10 cellular contexts compared by ENCODE assay signal in genomic region chr9:82810902-82811301, GRCh38.
DNase-seq lines count a peak whose midpoint lies in the region; FAIRE-seq and TF ChIP-seq lines count a peak whose summit lies in the region.
"Had no signal": no experiment of that assay in that cellular context is flagged by ENCODE, and none has a peak within 500 bp of the region (broad histone marks: within the 10 kb centered on the region; RNA-seq: fewer than 3 reads in every experiment).

No MANE protein-coding gene starts in this region.

- no peak overlapping the region for H2AFZ ChIP-seq in hepatocyte

- DNase-seq in ACHN (peak; percentile 54), HK-2 (ENCODE audit: unreplicated experiment) (peak; percentile 29), SKM-1 (lab: John Stamatoyannopoulos, UW; ENCODE audit: unreplicated experiment) (peak; percentile 3), hepatocyte (ENCODE audit: low spot score) (peak; percentile 44), NCI-H1105 (lab: John Stamatoyannopoulos, UW) (no peak), AG20443 (ENCODE audit: low spot score) (no peak), GM19239 (ENCODE audit: insufficient read length, low spot score) (no peak), GM13977 (ENCODE audit: low spot score) (no peak)
- DNase-seq: NCI-H526 treated with DMSO at 0.1 percent for 48 hours had no signal

- H3K36me3 ChIP-seq in hepatocyte (replicated peaks; ENCODE audit: insufficient read depth, low read depth): no peaks in the 10 kb centered on the region

- no peaks in the 10 kb centered on the region for H3K79me2 ChIP-seq in hepatocyte

- WGBS in hepatocyte (ENCODE audit: low lambda C conversion rate, missing lambda C conversion rate): 47% methylated on average over 1 of the region's 1 CpG

- peak overlapping the region; percentile 44 for H3K27ac ChIP-seq in hepatocyte

- H3K4me1 ChIP-seq in hepatocyte (ENCODE audit: insufficient read depth): no peaks in the 10 kb centered on the region

- no peaks in the 10 kb centered on the region for H3K9me3 ChIP-seq in hepatocyte (ENCODE audit: low read depth)

- no peak overlapping the region for H3K4me3 ChIP-seq in hepatocyte

- H4K20me1 ChIP-seq in hepatocyte (ENCODE audit: insufficient read depth, poor library complexity, severe bottlenecking): no peaks in the 10 kb centered on the region

- H3K27me3 ChIP-seq in hepatocyte: no peaks in the 10 kb centered on the region

- FAIRE-seq in GM19239 (lab: Jason Lieb, UNC): no peak
- FAIRE-seq: TTC549 had no signal

- no peak for TF ChIP-seq CTCF in hepatocyte (IDR thresholded peaks at IDR 0.05; ENCODE audit: poor library complexity)
- TF ChIP-seq CTCF in GM13977 (IDR thresholded peaks at IDR 0.05; ENCODE audit: extremely low read depth, insufficient read depth, missing control alignments): no peak

- no peaks in the 10 kb centered on the region for H3K9me2 ChIP-seq in hepatocyte (replicated peaks; ENCODE audit: insufficient read depth)

- in situ Hi-C loops in ACHN (cut with HindIII; ENCODE audit: low pct_ligation_motif_present, low pct_unique_long_range_greater_than_20kb, low sequenced_read_pairs) (no loop called here), GM13977 (cut with MboI; ENCODE audit: low pct_unique_long_range_greater_than_20kb, low sequenced_read_pairs, unreplicated experiment) (no loop called here)

- H3K4me2 ChIP-seq in hepatocyte: no peak overlapping the region

Comparison
In these comparisons a context has a peak if more than half of its experiments do, and no peak if none do; other contexts are left out.
1. DNase-seq: peak in ACHN (single experiment), HK-2 (single experiment), SKM-1 (single experiment) and hepatocyte (single experiment); none in NCI-H1105 (single experiment), AG20443 (single experiment), GM19239 (single experiment) and GM13977 (single experiment).